Comparison of ENCODE assay signal across 1 cellular context in genomic region chr17:3892095-3892998, GRCh38.
TF ChIP-seq lines count a peak whose summit lies in the region.

No MANE protein-coding gene starts in this region.

TF ChIP-seq in K562, 482 proteins besides CTCF, POLR2A, EP300 and RAD21 (continues in another document):
- TF ChIP-seq IFI16 (CRISPR knock-in tag; IDR thresholded peaks at IDR 0.05) (no peak), SIX5 (IDR thresholded peaks at IDR 0.05; ENCODE audit: borderline replicate concordance in 1 of 2, insufficient read depth in 1 of 2, low read depth in 1 of 2, low read length in 2 of 2) (no peak), BCOR (IDR thresholded peaks at IDR 0.05) (no peak), SRSF9 (IDR thresholded peaks at IDR 0.05; ENCODE audit: borderline replicate concordance, low read depth, low read length) (no peak), UBTF (IDR thresholded peaks at IDR 0.05; ENCODE audit: borderline replicate concordance in 1 of 2, low read depth in 2 of 2, low read length in 2 of 2) (no peak), KHSRP (IDR thresholded peaks at IDR 0.05) (no peak), U2AF2 (optimal IDR thresholded peaks at IDR 0.05; ENCODE audit: low read depth, low read length) (no peak), ZBTB49 (CRISPR knock-in tag; IDR thresholded peaks at IDR 0.05; ENCODE audit: borderline replicate concordance) (no peak), THRAP3 (IDR thresholded peaks at IDR 0.05; ENCODE audit: borderline replicate concordance) (no peak), CHCHD3 (CRISPR knock-in tag; IDR thresholded peaks at IDR 0.05) (no peak), MAX (CRISPR knock-in tag; IDR thresholded peaks at IDR 0.05) (peak; percentile 94), BHLHE40 (IDR thresholded peaks at IDR 0.05; ENCODE audit: low read length) (peak; percentile 86), MTA3 (IDR thresholded peaks at IDR 0.05; ENCODE audit: borderline replicate concordance) (no peak), RBFOX2 (IDR thresholded peaks at IDR 0.05; ENCODE audit: low read depth, low read length) (peak; percentile 55), E2F6 (IDR thresholded peaks at IDR 0.05; ENCODE audit: borderline replicate concordance in 1 of 2, extremely low read depth in 1 of 2, insufficient read depth in 1 of 2, insufficient read length in 1 of 2, low read depth in 1 of 2, low read length in 1 of 2, poor library complexity in 1 of 2, severe bottlenecking in 1 of 2) (peak; percentile 50 to 66), CBX2 (IDR thresholded peaks at IDR 0.05; ENCODE audit: insufficient read depth, low read length, poor library complexity, severe bottlenecking) (no peak), SP2 (IDR thresholded peaks at IDR 0.05; ENCODE audit: extremely low read depth, low read depth, low read length, poor library complexity, severe bottlenecking) (no peak), PCBP1 (IDR thresholded peaks at IDR 0.05; ENCODE audit: low read depth, low read length, poor library complexity, severe bottlenecking) (peak; percentile 2), ATF1 (CRISPR knock-in tag; IDR thresholded peaks at IDR 0.05) (no peak), ATF1 (tag; IDR thresholded peaks at IDR 0.05) (peak; percentile 42; the same call in 1 of the 2 replicates), WHSC1 (IDR thresholded peaks at IDR 0.05; ENCODE audit: low read length) (no peak), AFF1 (IDR thresholded peaks at IDR 0.05; ENCODE audit: low read depth in 1 of 2, partially characterized antibody in 2 of 2) (peak in 1 of 2 experiments; percentile 32), BRD9 (IDR thresholded peaks at IDR 0.05; ENCODE audit: low read depth, partially characterized antibody) (no peak), ZNF277 (CRISPR knock-in tag; IDR thresholded peaks at IDR 0.05; ENCODE audit: borderline replicate concordance) (no peak), SIRT6 (IDR thresholded peaks at IDR 0.05; ENCODE audit: low read depth, low read length) (no peak), USF2 (CRISPR knock-in tag; IDR thresholded peaks at IDR 0.05) (peak; percentile 74), ZNF124 (CRISPR knock-in tag; IDR thresholded peaks at IDR 0.05) (no peak), LCOR (CRISPR knock-in tag; IDR thresholded peaks at IDR 0.05) (no peak), CREM (IDR thresholded peaks at IDR 0.05; ENCODE audit: low read depth) (peak; percentile 13; the same call in 1 of the 2 replicates), JUNB (CRISPR knock-in tag; conservative IDR thresholded peaks at IDR 0.05) (no peak), MYC (IDR thresholded peaks at IDR 0.05; ENCODE audit: low read depth, low read length) (peak; percentile 75), MYC (CRISPR knock-in tag; IDR thresholded peaks at IDR 0.05; ENCODE audit: borderline replicate concordance, low read depth) (no peak), SAP30 (IDR thresholded peaks at IDR 0.05; ENCODE audit: borderline replicate concordance, insufficient read depth, low read depth, low read length, poor library complexity, severe bottlenecking) (peak; percentile 54), ZNF586 (CRISPR knock-in tag; conservative IDR thresholded peaks at IDR 0.05) (no peak), CREB1 (IDR thresholded peaks at IDR 0.05) (no peak), CREB1 (CRISPR knock-in tag; IDR thresholded peaks at IDR 0.05) (peak; percentile 49), ZNF165 (CRISPR knock-in tag; IDR thresholded peaks at IDR 0.05; ENCODE audit: borderline replicate concordance) (no peak), NCOA2 (IDR thresholded peaks at IDR 0.05; ENCODE audit: partially characterized antibody in 2 of 2) (no peak), MXD1 (CRISPR knock-in tag; IDR thresholded peaks at IDR 0.05; ENCODE audit: borderline replicate concordance, poor library complexity, severe bottlenecking) (no peak), ETV5 (CRISPR knock-in tag; IDR thresholded peaks at IDR 0.05; ENCODE audit: low read depth) (no peak), ZNF146 (CRISPR knock-in tag; IDR thresholded peaks at IDR 0.05; ENCODE audit: unreplicated experiment) (no peak), ID3 (CRISPR knock-in tag; IDR thresholded peaks at IDR 0.05) (no peak), ID3 (tag; IDR thresholded peaks at IDR 0.05) (no peak), CLOCK (CRISPR knock-in tag; IDR thresholded peaks at IDR 0.05; ENCODE audit: borderline replicate concordance) (peak; percentile 94), HDGF (IDR thresholded peaks at IDR 0.05) (no peak), ZNF644 (tag; IDR thresholded peaks at IDR 0.05; ENCODE audit: low read depth) (no peak), MITF (IDR thresholded peaks at IDR 0.05) (0 out of 2 replicates have a peak, but pooled peaks have one; percentile 40), RAD51 (IDR thresholded peaks at IDR 0.05; ENCODE audit: borderline replicate concordance, low read depth) (peak; percentile 70; the same call in 1 of the 2 replicates), NCOA4 (IDR thresholded peaks at IDR 0.05; ENCODE audit: partially characterized antibody) (no peak), RBBP5 (IDR thresholded peaks at IDR 0.05; ENCODE audit: borderline replicate concordance, insufficient read depth, low read length, poor library complexity, severe bottlenecking) (no peak)
